ENCODE assay signal across 15 cellular contexts in genomic region chr5:116681334-116682013, GRCh38.
A peak's percentile ranks its signal among the peaks of the same experiment; 100 is the strongest.
DNase-seq lines count a peak whose midpoint lies in the region; ATAC-seq, FAIRE-seq and TF ChIP-seq lines count a peak whose summit lies in the region.
"Had no signal": no experiment of that assay in that cellular context is flagged by ENCODE, and none has a peak within 500 bp of the region (broad histone marks: within the 10 kb centered on the region; RNA-seq: fewer than 3 reads in every experiment).

No MANE protein-coding gene starts in this region.

- intact Hi-C loops in prostate gland (cut with DNase I): no loop called here

- H3K36me3 Mint-ChIP-seq in neural crest cell (ENCODE audit: low read depth): no peaks in the 10 kb centered on the region
- H3K36me3 Mint-ChIP-seq: activated naive CD8-positive, alpha-beta T cell treated with anti-CD3 and anti-CD28 coated beads, Interleukin-2, amount 10 ng/mL, durations not matched to agents 7 days and 5 days; natural killer cell treated with Interleukin-12 subunit alpha and Interleukin-12 subunit beta and Interleukin-15 and Interleukin-18, amount 100 ng/mL, for 72 hours had no signal

- no peak for TF ChIP-seq POLR2A in prostate gland (IDR thresholded peaks at IDR 0.05)

- no peak overlapping the region for H3K27ac ChIP-seq in prostate gland
- H3K27ac ChIP-seq in right atrium auricular region: no peak overlapping the region
- H3K27ac ChIP-seq: Peyer's patch had no signal

- H3K4me1 Mint-ChIP-seq in neural crest cell: peaks cover 24% of the 10 kb centered on the region
- H3K4me1 Mint-ChIP-seq: activated naive CD8-positive, alpha-beta T cell treated with anti-CD3 and anti-CD28 coated beads, Interleukin-2, amount 10 ng/mL, durations not matched to agents 7 days and 5 days had no signal

- WGBS in prostate gland: 83% methylated on average over 7 of the region's 7 CpGs

- TF ChIP-seq CTCF in neural crest cell (conservative IDR thresholded peaks at IDR 0.05) (no peak), prostate gland (IDR thresholded peaks at IDR 0.05) (no peak), right atrium auricular region (IDR thresholded peaks at IDR 0.05) (no peak)

- H3K27ac Mint-ChIP-seq in neural crest cell (ENCODE audit: unreplicated experiment): peak overlapping the region; percentile 8
- H3K27ac Mint-ChIP-seq: activated naive CD8-positive, alpha-beta T cell treated with anti-CD3 and anti-CD28 coated beads, Interleukin-2, amount 10 ng/mL, durations not matched to agents 7 days and 5 days; effector memory CD8-positive, alpha-beta T cell; natural killer cell treated with Interleukin-12 subunit alpha and Interleukin-12 subunit beta and Interleukin-15 and Interleukin-18, amount 100 ng/mL, for 72 hours had no signal

- H3K9me3 ChIP-seq in prostate gland (no peaks in the 10 kb centered on the region), right atrium auricular region (no peaks in the 10 kb centered on the region)
- H3K9me3 ChIP-seq: Peyer's patch had no signal

- no peak overlapping the region for H3K4me3 ChIP-seq in prostate gland
- H3K4me3 ChIP-seq in right atrium auricular region: no peak overlapping the region
- H3K4me3 ChIP-seq: Peyer's patch had no signal

- H3K4me1 ChIP-seq in prostate gland (replicated peaks) (no peaks in the 10 kb centered on the region), right atrium auricular region (no peaks in the 10 kb centered on the region)
- H3K4me1 ChIP-seq: Peyer's patch had no signal

- H3K36me3 ChIP-seq in prostate gland (no peaks in the 10 kb centered on the region), right atrium auricular region (no peaks in the 10 kb centered on the region)
- H3K36me3 ChIP-seq: Peyer's patch had no signal

- DNase-seq in neural crest cell (ENCODE audit: low read depth, low spot score) (no peak), SW480 (ENCODE audit: low spot score) (no peak), prostate gland (ENCODE audit: low spot score) (no peak), frontal cortex (ENCODE audit: low spot score in 2 of 2) (no peak), right atrium auricular region (ENCODE audit: low spot score) (no peak)
- DNase-seq: activated CD4-positive, alpha-beta T cell treated with anti-CD3 and anti-CD28 coated beads for 1 hour; activated naive CD8-positive, alpha-beta T cell treated with anti-CD3 and anti-CD28 coated beads, Interleukin-2, amount 10 ng/mL, durations not matched to agents 7 days and 5 days; effector memory CD8-positive, alpha-beta T cell; NCI-H1048; Peyer's patch had no signal

- ATAC-seq in GM18870 (IDR thresholded peaks at IDR 0.05; ENCODE audit: unreplicated experiment) (peak; percentile 98), GM21619 (IDR thresholded peaks at IDR 0.05; ENCODE audit: unreplicated experiment) (peak; percentile 98), HG03159 (IDR thresholded peaks at IDR 0.05; ENCODE audit: unreplicated experiment) (peak; percentile 99)
- ATAC-seq: effector memory CD8-positive, alpha-beta T cell; HCT116; natural killer cell treated with Interleukin-12 subunit alpha and Interleukin-12 subunit beta and Interleukin-15 and Interleukin-18, amount 100 ng/mL, for 72 hours had no signal

- H3K4me3 Mint-ChIP-seq in neural crest cell: no peak overlapping the region
- H3K4me3 Mint-ChIP-seq: activated naive CD8-positive, alpha-beta T cell treated with anti-CD3 and anti-CD28 coated beads, Interleukin-2, amount 10 ng/mL, durations not matched to agents 7 days and 5 days; effector memory CD8-positive, alpha-beta T cell; natural killer cell treated with Interleukin-12 subunit alpha and Interleukin-12 subunit beta and Interleukin-15 and Interleukin-18, amount 100 ng/mL, for 72 hours had no signal

- FAIRE-seq in frontal cortex (lab: Jason Lieb, UNC): no peak

- H3K27me3 Mint-ChIP-seq in neural crest cell (ENCODE audit: low read depth): no peaks in the 10 kb centered on the region
- H3K27me3 Mint-ChIP-seq: natural killer cell treated with Interleukin-12 subunit alpha and Interleukin-12 subunit beta and Interleukin-15 and Interleukin-18, amount 100 ng/mL, for 72 hours had no signal

- H3K9me3 Mint-ChIP-seq in neural crest cell: no peaks in the 10 kb centered on the region

- H3K27me3 ChIP-seq in prostate gland (replicated peaks; ENCODE audit: insufficient read depth): no peaks in the 10 kb centered on the region
- no peaks in the 10 kb centered on the region for H3K27me3 ChIP-seq in right atrium auricular region
- H3K27me3 ChIP-seq: Peyer's patch had no signal
